8 cellular contexts compared by ENCODE assay signal in the genomic region with DNA sequence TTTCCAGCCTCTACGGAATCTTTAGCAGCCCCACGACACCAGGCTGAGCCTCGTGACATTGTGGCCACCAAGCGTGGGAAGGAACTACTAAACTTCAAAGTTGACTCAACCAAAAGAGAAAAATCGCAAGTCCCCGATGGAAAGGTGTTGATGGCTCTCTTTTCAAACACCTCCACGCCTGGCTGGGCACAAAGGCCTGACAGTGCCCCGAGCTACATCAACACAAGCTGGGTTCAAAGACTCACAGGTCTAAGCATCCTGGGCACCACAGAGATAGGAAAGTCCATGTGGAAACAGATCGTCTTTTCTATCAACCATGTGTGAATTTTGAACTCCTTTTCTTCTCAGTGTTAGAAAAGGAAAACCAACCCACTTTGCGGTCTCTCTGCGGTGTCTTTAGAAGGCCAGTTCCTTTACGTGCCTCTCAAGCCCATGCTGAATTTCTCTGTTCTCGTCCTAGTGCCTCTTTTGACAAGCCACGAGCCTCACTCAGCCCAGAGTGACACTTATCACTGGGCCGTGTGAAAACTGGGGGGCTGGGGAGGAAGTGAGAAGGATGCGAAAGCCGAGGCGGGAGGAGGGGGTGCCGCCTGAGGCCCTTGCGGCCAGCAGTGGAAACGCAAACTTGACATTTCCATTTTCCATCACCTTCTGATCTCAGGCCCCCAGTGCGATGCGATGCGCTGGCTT. TPM values are rescaled to one million over a fixed set of nuclear protein-coding genes. Genes with fewer than 3 reads are reported as not detected.
DNase-seq lines count a peak whose midpoint lies in the region; ATAC-seq and TF ChIP-seq lines count a peak whose summit lies in the region.

No MANE protein-coding gene starts in this region.

- H3K36me3 ChIP-seq in osteoblast (ENCODE audit: insufficient read depth, low read length) = no peaks in the 10 kb centered on the region

- ATAC-seq in GM19455 (IDR thresholded peaks at IDR 0.05; ENCODE audit: unreplicated experiment) = peak; percentile 68
- ATAC-seq in HG03558 (IDR thresholded peaks at IDR 0.05; ENCODE audit: extremely low read depth, unreplicated experiment) = peak; percentile 45
- ATAC-seq in activated CD8-positive, alpha-beta memory T cell treated with anti-CD3 and anti-CD28 coated beads, Interleukin-2, amount 10 ng/mL, durations not matched to agents 7 days and 5 days = peak; percentile 72

- H3K27ac Mint-ChIP-seq in activated CD8-positive, alpha-beta memory T cell treated with anti-CD3 and anti-CD28 coated beads, Interleukin-2, amount 10 ng/mL, durations not matched to agents 7 days and 5 days = peak overlapping the region; percentile 92
- peak overlapping the region; percentile 91 to 99 (median 99) for H3K27ac Mint-ChIP-seq in immature natural killer cell

- no peaks in the 10 kb centered on the region for H4K20me1 ChIP-seq in osteoblast (ENCODE audit: insufficient read depth, low read length)

- no peak for TF ChIP-seq CTCF in osteoblast (IDR thresholded peaks at IDR 0.05; ENCODE audit: extremely low read depth, low read depth, low read length)

- peaks cover 72% of the 10 kb centered on the region for H3K4me1 Mint-ChIP-seq in activated CD8-positive, alpha-beta memory T cell treated with anti-CD3 and anti-CD28 coated beads, Interleukin-2, amount 10 ng/mL, durations not matched to agents 7 days and 5 days
- H3K4me1 Mint-ChIP-seq in immature natural killer cell = peaks cover 96 to 100% of the 10 kb centered on the region in 2 donors

- H3K27ac ChIP-seq in osteoblast (ENCODE audit: low read depth, low read length) = no peak overlapping the region

- no peaks in the 10 kb centered on the region for H3K79me2 ChIP-seq in osteoblast (ENCODE audit: insufficient read depth, low read length)

- CTCF ChIA-PET in activated CD8-positive, alpha-beta memory T cell treated with anti-CD3 and anti-CD28 coated beads, Interleukin-2, amount 10 ng/mL, durations not matched to agents 7 days and 5 days (lab: Charles Lee) = interaction anchor here (0.6 to 3.6 kb wide), 11 partner anchors 10 to 147 kb away, joined by 3 to 16 read pairs (median 5); partner anchors contain the start of gene SIRT5

- no peak overlapping the region for H2AFZ ChIP-seq in osteoblast (ENCODE audit: low read length)

- H3K4me3 ChIP-seq in osteoblast (ENCODE audit: insufficient read depth, low read length) = no peak overlapping the region

- peaks cover 4% of the 10 kb centered on the region for H3K4me1 ChIP-seq in osteoblast (ENCODE audit: insufficient read depth, low read length)

- no peaks in the 10 kb centered on the region for H3K9me3 ChIP-seq in osteoblast (ENCODE audit: low read depth, low read length)

- H3K36me3 Mint-ChIP-seq in activated CD8-positive, alpha-beta memory T cell treated with anti-CD3 and anti-CD28 coated beads, Interleukin-2, amount 10 ng/mL, durations not matched to agents 7 days and 5 days = peaks cover 3% of the 10 kb centered on the region
- peaks cover 0 to 8% (median 3%) of the 10 kb centered on the region in 3 donors for H3K36me3 Mint-ChIP-seq in immature natural killer cell

- peak overlapping the region; percentile 61 for H3K4me3 Mint-ChIP-seq in activated CD8-positive, alpha-beta memory T cell treated with anti-CD3 and anti-CD28 coated beads, Interleukin-2, amount 10 ng/mL, durations not matched to agents 7 days and 5 days
- peak overlapping the region; percentile 75 to 87 (median 80) for H3K4me3 Mint-ChIP-seq in immature natural killer cell

- H3K27me3 Mint-ChIP-seq in activated CD8-positive, alpha-beta memory T cell treated with anti-CD3 and anti-CD28 coated beads, Interleukin-2, amount 10 ng/mL, durations not matched to agents 7 days and 5 days = no peaks in the 10 kb centered on the region
- H3K27me3 Mint-ChIP-seq in immature natural killer cell (ENCODE audit: low read depth in 3 of 3) = peaks cover 15 to 24% (median 15%) of the 10 kb centered on the region in 3 donors

- no peaks in the 10 kb centered on the region for H3K27me3 ChIP-seq in osteoblast (ENCODE audit: insufficient read depth, low read length)

- DNase-seq in CD1c-positive myeloid dendritic cell (ENCODE audit: extremely low spot score) (peak; percentile 87), immature natural killer cell (peak; percentile 93 to 95 (median 94)), osteoblast (ENCODE audit: insufficient read length, low spot score, missing footprints) (no peak), DMS153 (lab: John Stamatoyannopoulos, UW) (no peak)
- DNase-seq in activated CD8-positive, alpha-beta memory T cell treated with anti-CD3 and anti-CD28 coated beads, Interleukin-2, amount 10 ng/mL, durations not matched to agents 7 days and 5 days = peak; percentile 89
- DNase-seq in stimulated activated CD8-positive, alpha-beta memory T cell treated with anti-CD3 and anti-CD28 coated beads, Interleukin-4, amount 100 ng/mL, for 24 hours (ENCODE audit: low read depth) = peak; percentile 76

- H3K9me3 Mint-ChIP-seq in activated CD8-positive, alpha-beta memory T cell treated with anti-CD3 and anti-CD28 coated beads, Interleukin-2, amount 10 ng/mL, durations not matched to agents 7 days and 5 days (ENCODE audit: low read depth) = no peaks in the 10 kb centered on the region
- H3K9me3 Mint-ChIP-seq in immature natural killer cell = no peaks in the 10 kb centered on the region

- H3K4me2 ChIP-seq in osteoblast (ENCODE audit: insufficient read depth, low read length) = no peak overlapping the region

RNA-seq across cellular contexts. Expression of gene GFOD1, which starts 59.4 kb away (rescaled TPM):
- total RNA-seq in activated CD8-positive, alpha-beta memory T cell treated with anti-CD3 and anti-CD28 coated beads, Interleukin-2, amount 10 ng/mL, durations not matched to agents 7 days and 5 days = 10 to 100 TPM; 10.6 to 11.6 TPM
- 10 to 100 TPM; 22.5 to 68.8 (median 49.3) TPM for polyA plus RNA-seq in immature natural killer cell
- total RNA-seq in osteoblast = 2.9 and 3.6 TPM in 2 replicates

Comparison
In these comparisons a context has a peak if more than half of its experiments do, and no peak if none do; other contexts are left out.
1. DNase-seq: peak in CD1c-positive myeloid dendritic cell (single experiment), activated CD8-positive, alpha-beta memory T cell treated with anti-CD3 and anti-CD28 coated beads, Interleukin-2, amount 10 ng/mL, durations not matched to agents 7 days and 5 days (single experiment), immature natural killer cell (3 of 3) and stimulated activated CD8-positive, alpha-beta memory T cell treated with anti-CD3 and anti-CD28 coated beads, Interleukin-4, amount 100 ng/mL, for 24 hours (single experiment); none in osteoblast (single experiment) and DMS153 (single experiment).
2. Peak in every context shown above with its lines, with median percentiles within 50 percentile points of each other: ATAC-seq.